In the genomic region with DNA sequence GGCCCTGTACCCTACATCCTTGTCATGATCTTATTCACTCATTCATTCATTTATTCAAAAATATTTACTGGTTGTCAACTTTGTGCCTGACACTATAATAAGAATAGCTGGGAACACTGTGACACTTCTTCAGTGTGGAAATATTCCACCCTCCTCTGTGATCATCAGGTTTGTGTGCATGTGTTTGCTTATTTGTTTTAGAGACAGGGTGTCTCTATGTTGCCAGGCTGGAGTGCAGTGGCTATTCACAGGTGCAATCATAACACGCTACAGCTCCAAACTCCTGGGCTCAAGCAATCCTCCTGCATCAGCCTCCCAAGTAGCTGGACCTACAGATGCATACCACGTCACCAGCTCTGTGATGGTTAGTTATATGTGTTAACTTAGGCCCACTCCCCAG, we compare ENCODE assay signal across 2 cellular contexts.
TF ChIP-seq lines count a peak whose summit lies in the region.

No MANE protein-coding gene starts in this region.

TF ChIP-seq in liver, 16 proteins besides CTCF, POLR2A, EP300 and RAD21:
- TF ChIP-seq, protein P1, sequence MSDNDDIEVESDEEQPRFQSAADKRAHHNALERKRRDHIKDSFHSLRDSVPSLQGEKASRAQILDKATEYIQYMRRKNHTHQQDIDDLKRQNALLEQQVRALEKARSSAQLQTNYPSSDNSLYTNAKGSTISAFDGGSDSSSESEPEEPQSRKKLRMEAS (IDR thresholded peaks at IDR 0.05), result peak; percentile 19
- no peak for TF ChIP-seq NR2F2 (IDR thresholded peaks at IDR 0.05)
- no peak for TF ChIP-seq HNF4G (IDR thresholded peaks at IDR 0.05)
- TF ChIP-seq FOXA2 (IDR thresholded peaks at IDR 0.05), result peak; percentile 61
- TF ChIP-seq JUND (IDR thresholded peaks at IDR 0.05), result peak in 1 of 2 donors; percentile 18
- TF ChIP-seq HNF4A (conservative IDR thresholded peaks at IDR 0.05), result peak in 1 of 2 donors; percentile 47
- TF ChIP-seq GABPA (IDR thresholded peaks at IDR 0.05 in 1 of 2, conservative IDR thresholded peaks at IDR 0.05 in 1 of 2), result no peak
- no peak for TF ChIP-seq YY1 (IDR thresholded peaks at IDR 0.05)
- TF ChIP-seq, protein P2, sequence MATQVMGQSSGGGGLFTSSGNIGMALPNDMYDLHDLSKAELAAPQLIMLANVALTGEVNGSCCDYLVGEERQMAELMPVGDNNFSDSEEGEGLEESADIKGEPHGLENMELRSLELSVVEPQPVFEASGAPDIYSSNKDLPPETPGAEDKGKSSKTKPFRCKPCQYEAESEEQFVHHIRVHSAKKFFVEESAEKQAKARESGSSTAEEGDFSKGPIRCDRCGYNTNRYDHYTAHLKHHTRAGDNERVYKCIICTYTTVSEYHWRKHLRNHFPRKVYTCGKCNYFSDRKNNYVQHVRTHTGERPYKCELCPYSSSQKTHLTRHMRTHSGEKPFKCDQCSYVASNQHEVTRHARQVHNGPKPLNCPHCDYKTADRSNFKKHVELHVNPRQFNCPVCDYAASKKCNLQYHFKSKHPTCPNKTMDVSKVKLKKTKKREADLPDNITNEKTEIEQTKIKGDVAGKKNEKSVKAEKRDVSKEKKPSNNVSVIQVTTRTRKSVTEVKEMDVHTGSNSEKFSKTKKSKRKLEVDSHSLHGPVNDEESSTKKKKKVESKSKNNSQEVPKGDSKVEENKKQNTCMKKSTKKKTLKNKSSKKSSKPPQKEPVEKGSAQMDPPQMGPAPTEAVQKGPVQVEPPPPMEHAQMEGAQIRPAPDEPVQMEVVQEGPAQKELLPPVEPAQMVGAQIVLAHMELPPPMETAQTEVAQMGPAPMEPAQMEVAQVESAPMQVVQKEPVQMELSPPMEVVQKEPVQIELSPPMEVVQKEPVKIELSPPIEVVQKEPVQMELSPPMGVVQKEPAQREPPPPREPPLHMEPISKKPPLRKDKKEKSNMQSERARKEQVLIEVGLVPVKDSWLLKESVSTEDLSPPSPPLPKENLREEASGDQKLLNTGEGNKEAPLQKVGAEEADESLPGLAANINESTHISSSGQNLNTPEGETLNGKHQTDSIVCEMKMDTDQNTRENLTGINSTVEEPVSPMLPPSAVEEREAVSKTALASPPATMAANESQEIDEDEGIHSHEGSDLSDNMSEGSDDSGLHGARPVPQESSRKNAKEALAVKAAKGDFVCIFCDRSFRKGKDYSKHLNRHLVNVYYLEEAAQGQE (IDR thresholded peaks at IDR 0.05), result peak; percentile 19
- peak in 1 of 2 donors; percentile 45 for TF ChIP-seq RXRA (IDR thresholded peaks at IDR 0.05)
- TF ChIP-seq SP1 (IDR thresholded peaks at IDR 0.05), result peak; percentile 39
- TF ChIP-seq, protein P3, sequence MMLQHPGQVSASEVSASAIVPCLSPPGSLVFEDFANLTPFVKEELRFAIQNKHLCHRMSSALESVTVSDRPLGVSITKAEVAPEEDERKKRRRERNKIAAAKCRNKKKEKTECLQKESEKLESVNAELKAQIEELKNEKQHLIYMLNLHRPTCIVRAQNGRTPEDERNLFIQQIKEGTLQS (IDR thresholded peaks at IDR 0.05), result no peak
- TF ChIP-seq, protein P4, sequence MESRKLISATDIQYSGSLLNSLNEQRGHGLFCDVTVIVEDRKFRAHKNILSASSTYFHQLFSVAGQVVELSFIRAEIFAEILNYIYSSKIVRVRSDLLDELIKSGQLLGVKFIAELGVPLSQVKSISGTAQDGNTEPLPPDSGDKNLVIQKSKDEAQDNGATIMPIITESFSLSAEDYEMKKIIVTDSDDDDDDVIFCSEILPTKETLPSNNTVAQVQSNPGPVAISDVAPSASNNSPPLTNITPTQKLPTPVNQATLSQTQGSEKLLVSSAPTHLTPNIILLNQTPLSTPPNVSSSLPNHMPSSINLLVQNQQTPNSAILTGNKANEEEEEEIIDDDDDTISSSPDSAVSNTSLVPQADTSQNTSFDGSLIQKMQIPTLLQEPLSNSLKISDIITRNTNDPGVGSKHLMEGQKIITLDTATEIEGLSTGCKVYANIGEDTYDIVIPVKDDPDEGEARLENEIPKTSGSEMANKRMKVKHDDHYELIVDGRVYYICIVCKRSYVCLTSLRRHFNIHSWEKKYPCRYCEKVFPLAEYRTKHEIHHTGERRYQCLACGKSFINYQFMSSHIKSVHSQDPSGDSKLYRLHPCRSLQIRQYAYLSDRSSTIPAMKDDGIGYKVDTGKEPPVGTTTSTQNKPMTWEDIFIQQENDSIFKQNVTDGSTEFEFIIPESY (IDR thresholded peaks at IDR 0.05), result no peak
- TF ChIP-seq EGR1 (IDR thresholded peaks at IDR 0.05; ENCODE audit: low read depth in 2 of 2), result peak in 1 of 2 donors; percentile 22
- TF ChIP-seq TAF1 (conservative IDR thresholded peaks at IDR 0.05), result no peak
- TF ChIP-seq FOXA1 (IDR thresholded peaks at IDR 0.05), result no peak

TF ChIP-seq in HepG2, 621 proteins besides CTCF, POLR2A, EP300 and RAD21:
- TF ChIP-seq, protein P5, sequence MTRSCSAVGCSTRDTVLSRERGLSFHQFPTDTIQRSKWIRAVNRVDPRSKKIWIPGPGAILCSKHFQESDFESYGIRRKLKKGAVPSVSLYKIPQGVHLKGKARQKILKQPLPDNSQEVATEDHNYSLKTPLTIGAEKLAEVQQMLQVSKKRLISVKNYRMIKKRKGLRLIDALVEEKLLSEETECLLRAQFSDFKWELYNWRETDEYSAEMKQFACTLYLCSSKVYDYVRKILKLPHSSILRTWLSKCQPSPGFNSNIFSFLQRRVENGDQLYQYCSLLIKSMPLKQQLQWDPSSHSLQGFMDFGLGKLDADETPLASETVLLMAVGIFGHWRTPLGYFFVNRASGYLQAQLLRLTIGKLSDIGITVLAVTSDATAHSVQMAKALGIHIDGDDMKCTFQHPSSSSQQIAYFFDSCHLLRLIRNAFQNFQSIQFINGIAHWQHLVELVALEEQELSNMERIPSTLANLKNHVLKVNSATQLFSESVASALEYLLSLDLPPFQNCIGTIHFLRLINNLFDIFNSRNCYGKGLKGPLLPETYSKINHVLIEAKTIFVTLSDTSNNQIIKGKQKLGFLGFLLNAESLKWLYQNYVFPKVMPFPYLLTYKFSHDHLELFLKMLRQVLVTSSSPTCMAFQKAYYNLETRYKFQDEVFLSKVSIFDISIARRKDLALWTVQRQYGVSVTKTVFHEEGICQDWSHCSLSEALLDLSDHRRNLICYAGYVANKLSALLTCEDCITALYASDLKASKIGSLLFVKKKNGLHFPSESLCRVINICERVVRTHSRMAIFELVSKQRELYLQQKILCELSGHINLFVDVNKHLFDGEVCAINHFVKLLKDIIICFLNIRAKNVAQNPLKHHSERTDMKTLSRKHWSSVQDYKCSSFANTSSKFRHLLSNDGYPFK (CRISPR knock-in tag; IDR thresholded peaks at IDR 0.05; ENCODE audit: borderline replicate concordance), result no peak
- TF ChIP-seq ZFP62 (CRISPR knock-in tag; IDR thresholded peaks at IDR 0.05) (no peak), ZNF776 (CRISPR knock-in tag; IDR thresholded peaks at IDR 0.05) (no peak), ZNF607 (CRISPR knock-in tag; IDR thresholded peaks at IDR 0.05; ENCODE audit: borderline replicate concordance) (no peak), YEATS4 (CRISPR knock-in tag; IDR thresholded peaks at IDR 0.05; ENCODE audit: borderline replicate concordance) (no peak), GTF2F1 (IDR thresholded peaks at IDR 0.05; ENCODE audit: low read length) (no peak), CCDC6 (CRISPR knock-in tag; IDR thresholded peaks at IDR 0.05) (no peak), KAT8 (CRISPR knock-in tag; IDR thresholded peaks at IDR 0.05) (no peak)
- TF ChIP-seq, protein P6, sequence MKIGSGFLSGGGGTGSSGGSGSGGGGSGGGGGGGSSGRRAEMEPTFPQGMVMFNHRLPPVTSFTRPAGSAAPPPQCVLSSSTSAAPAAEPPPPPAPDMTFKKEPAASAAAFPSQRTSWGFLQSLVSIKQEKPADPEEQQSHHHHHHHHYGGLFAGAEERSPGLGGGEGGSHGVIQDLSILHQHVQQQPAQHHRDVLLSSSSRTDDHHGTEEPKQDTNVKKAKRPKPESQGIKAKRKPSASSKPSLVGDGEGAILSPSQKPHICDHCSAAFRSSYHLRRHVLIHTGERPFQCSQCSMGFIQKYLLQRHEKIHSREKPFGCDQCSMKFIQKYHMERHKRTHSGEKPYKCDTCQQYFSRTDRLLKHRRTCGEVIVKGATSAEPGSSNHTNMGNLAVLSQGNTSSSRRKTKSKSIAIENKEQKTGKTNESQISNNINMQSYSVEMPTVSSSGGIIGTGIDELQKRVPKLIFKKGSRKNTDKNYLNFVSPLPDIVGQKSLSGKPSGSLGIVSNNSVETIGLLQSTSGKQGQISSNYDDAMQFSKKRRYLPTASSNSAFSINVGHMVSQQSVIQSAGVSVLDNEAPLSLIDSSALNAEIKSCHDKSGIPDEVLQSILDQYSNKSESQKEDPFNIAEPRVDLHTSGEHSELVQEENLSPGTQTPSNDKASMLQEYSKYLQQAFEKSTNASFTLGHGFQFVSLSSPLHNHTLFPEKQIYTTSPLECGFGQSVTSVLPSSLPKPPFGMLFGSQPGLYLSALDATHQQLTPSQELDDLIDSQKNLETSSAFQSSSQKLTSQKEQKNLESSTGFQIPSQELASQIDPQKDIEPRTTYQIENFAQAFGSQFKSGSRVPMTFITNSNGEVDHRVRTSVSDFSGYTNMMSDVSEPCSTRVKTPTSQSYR (CRISPR knock-in tag; IDR thresholded peaks at IDR 0.05; ENCODE audit: borderline replicate concordance), result no peak
TF ChIP-seq in HepG2: peak in this region for 0.
